In the genomic region with DNA sequence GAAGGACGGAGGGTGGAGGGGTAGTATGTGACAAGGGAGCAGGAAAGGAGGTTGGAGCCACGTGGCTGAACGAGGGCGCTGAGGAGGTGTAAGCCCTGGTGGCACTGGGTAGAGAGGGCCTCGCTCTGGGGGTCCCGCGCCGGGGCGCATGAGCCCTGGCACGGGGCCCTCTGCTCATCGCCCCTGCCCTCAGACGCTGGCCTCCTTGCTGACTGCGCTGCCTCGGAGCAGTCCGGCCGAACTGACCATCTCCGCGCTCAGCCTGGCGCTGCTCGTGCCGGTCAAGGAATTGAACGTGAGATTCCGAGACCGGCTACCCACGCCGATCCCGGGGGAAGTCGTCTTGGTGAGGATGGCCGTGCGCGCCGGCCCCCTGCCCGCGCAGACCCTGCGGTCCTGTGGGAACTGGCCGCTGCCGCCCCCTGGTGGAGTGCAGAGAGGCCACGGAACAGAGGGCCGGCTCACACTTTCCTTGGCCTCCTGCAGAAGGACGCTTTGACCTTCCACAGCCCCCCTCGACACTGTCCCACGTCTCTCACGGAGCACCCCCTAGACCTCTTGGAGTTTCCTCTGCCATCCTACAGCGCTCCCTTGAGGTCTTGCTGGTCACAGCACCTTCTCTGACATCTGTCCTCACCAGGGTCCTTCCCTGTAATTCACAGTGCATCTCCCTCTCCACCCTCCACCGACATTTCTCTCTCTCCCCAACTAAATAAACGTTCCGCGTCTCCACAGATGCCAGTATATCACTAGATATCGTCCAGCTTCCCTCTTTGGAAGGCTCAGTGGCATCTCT, we compare ENCODE assay signal across 1 cellular context.
TF ChIP-seq lines count a peak whose summit lies in the region.

No MANE protein-coding gene starts in this region.

TF ChIP-seq in K562, 482 proteins besides CTCF, POLR2A, EP300 and RAD21 (continued from another document and continues in another):
- TF ChIP-seq RBFOX2 (IDR thresholded peaks at IDR 0.05; ENCODE audit: low read depth, low read length) (peak; percentile 58; the same call in 1 of the 2 replicates), HDAC6 (IDR thresholded peaks at IDR 0.05; ENCODE audit: low read depth, low read length) (no peak), TBP (optimal IDR thresholded peaks at IDR 0.05; ENCODE audit: low read depth, low read length) (no peak), FUS (optimal IDR thresholded peaks at IDR 0.05; ENCODE audit: low read depth, low read length) (no peak), ZBTB17 (CRISPR knock-in tag; IDR thresholded peaks at IDR 0.05) (peak; percentile 46; the same call in 1 of the 2 replicates), CEBPG (CRISPR knock-in tag; IDR thresholded peaks at IDR 0.05) (no peak), CEBPG (tag; conservative IDR thresholded peaks at IDR 0.05 in 1 of 2, IDR thresholded peaks at IDR 0.05 in 1 of 2) (no peak), SMAD3 (CRISPR knock-in tag; conservative IDR thresholded peaks at IDR 0.05) (no peak), CBFA2T3 (IDR thresholded peaks at IDR 0.05) (no peak), RAD51 (IDR thresholded peaks at IDR 0.05; ENCODE audit: borderline replicate concordance, low read depth) (no peak), NONO (IDR thresholded peaks at IDR 0.05; ENCODE audit: low read depth in 2 of 2, low read length in 1 of 2) (0 out of 4 replicates have a peak, but pooled peaks of 1 of the 2 experiments have one; percentile 38), HNRNPL (IDR thresholded peaks at IDR 0.05; ENCODE audit: low read depth, low read length) (no peak), KLF6 (CRISPR knock-in tag; IDR thresholded peaks at IDR 0.05; ENCODE audit: borderline replicate concordance) (no peak), ZBTB7A (IDR thresholded peaks at IDR 0.05; ENCODE audit: borderline replicate concordance, control insufficient read depth, low read depth, low read length) (peak; percentile 98), ZNF165 (CRISPR knock-in tag; IDR thresholded peaks at IDR 0.05; ENCODE audit: borderline replicate concordance) (no peak), ZNF324 (CRISPR knock-in tag; IDR thresholded peaks at IDR 0.05) (0 out of 2 replicates have a peak, but pooled peaks have one; percentile 44), CEBPB (tag; IDR thresholded peaks at IDR 0.05) (no peak), CTBP1 (IDR thresholded peaks at IDR 0.05; ENCODE audit: borderline replicate concordance) (peak; percentile 47; the same call in 1 of the 2 replicates), U2AF1 (optimal IDR thresholded peaks at IDR 0.05; ENCODE audit: low read depth, low read length) (no peak), SREBF2 (CRISPR knock-in tag; IDR thresholded peaks at IDR 0.05) (no peak), LCOR (CRISPR knock-in tag; IDR thresholded peaks at IDR 0.05) (no peak), ATF1 (CRISPR knock-in tag; IDR thresholded peaks at IDR 0.05) (no peak), ATF1 (tag; IDR thresholded peaks at IDR 0.05) (peak; percentile 22; the same call in 1 of the 2 replicates), L3MBTL2 (IDR thresholded peaks at IDR 0.05) (peak; percentile 54; the same call in 1 of the 2 replicates), ELF1 (tag; IDR thresholded peaks at IDR 0.05) (no peak), KLF16 (IDR thresholded peaks at IDR 0.05) (no peak), ZNF551 (CRISPR knock-in tag; IDR thresholded peaks at IDR 0.05) (no peak)
- TF ChIP-seq, protein P1, sequence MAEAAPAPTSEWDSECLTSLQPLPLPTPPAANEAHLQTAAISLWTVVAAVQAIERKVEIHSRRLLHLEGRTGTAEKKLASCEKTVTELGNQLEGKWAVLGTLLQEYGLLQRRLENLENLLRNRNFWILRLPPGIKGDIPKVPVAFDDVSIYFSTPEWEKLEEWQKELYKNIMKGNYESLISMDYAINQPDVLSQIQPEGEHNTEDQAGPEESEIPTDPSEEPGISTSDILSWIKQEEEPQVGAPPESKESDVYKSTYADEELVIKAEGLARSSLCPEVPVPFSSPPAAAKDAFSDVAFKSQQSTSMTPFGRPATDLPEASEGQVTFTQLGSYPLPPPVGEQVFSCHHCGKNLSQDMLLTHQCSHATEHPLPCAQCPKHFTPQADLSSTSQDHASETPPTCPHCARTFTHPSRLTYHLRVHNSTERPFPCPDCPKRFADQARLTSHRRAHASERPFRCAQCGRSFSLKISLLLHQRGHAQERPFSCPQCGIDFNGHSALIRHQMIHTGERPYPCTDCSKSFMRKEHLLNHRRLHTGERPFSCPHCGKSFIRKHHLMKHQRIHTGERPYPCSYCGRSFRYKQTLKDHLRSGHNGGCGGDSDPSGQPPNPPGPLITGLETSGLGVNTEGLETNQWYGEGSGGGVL (CRISPR knock-in tag; IDR thresholded peaks at IDR 0.05): no peak
- TF ChIP-seq, protein P2, sequence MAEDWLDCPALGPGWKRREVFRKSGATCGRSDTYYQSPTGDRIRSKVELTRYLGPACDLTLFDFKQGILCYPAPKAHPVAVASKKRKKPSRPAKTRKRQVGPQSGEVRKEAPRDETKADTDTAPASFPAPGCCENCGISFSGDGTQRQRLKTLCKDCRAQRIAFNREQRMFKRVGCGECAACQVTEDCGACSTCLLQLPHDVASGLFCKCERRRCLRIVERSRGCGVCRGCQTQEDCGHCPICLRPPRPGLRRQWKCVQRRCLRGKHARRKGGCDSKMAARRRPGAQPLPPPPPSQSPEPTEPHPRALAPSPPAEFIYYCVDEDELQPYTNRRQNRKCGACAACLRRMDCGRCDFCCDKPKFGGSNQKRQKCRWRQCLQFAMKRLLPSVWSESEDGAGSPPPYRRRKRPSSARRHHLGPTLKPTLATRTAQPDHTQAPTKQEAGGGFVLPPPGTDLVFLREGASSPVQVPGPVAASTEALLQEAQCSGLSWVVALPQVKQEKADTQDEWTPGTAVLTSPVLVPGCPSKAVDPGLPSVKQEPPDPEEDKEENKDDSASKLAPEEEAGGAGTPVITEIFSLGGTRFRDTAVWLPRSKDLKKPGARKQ (CRISPR knock-in tag; IDR thresholded peaks at IDR 0.05): peak; percentile 65; the same call in 1 of the 2 replicates
- TF ChIP-seq, protein P3, sequence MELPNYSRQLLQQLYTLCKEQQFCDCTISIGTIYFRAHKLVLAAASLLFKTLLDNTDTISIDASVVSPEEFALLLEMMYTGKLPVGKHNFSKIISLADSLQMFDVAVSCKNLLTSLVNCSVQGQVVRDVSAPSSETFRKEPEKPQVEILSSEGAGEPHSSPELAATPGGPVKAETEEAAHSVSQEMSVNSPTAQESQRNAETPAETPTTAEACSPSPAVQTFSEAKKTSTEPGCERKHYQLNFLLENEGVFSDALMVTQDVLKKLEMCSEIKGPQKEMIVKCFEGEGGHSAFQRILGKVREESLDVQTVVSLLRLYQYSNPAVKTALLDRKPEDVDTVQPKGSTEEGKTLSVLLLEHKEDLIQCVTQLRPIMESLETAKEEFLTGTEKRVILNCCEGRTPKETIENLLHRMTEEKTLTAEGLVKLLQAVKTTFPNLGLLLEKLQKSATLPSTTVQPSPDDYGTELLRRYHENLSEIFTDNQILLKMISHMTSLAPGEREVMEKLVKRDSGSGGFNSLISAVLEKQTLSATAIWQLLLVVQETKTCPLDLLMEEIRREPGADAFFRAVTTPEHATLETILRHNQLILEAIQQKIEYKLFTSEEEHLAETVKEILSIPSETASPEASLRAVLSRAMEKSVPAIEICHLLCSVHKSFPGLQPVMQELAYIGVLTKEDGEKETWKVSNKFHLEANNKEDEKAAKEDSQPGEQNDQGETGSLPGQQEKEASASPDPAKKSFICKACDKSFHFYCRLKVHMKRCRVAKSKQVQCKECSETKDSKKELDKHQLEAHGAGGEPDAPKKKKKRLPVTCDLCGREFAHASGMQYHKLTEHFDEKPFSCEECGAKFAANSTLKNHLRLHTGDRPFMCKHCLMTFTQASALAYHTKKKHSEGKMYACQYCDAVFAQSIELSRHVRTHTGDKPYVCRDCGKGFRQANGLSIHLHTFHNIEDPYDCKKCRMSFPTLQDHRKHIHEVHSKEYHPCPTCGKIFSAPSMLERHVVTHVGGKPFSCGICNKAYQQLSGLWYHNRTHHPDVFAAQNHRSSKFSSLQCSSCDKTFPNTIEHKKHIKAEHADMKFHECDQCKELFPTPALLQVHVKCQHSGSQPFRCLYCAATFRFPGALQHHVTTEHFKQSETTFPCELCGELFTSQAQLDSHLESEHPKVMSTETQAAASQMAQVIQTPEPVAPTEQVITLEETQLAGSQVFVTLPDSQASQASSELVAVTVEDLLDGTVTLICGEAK (IDR thresholded peaks at IDR 0.05): no peak
- TF ChIP-seq, protein P3 (CRISPR knock-in tag; IDR thresholded peaks at IDR 0.05): no peak
- TF ChIP-seq, protein P4, sequence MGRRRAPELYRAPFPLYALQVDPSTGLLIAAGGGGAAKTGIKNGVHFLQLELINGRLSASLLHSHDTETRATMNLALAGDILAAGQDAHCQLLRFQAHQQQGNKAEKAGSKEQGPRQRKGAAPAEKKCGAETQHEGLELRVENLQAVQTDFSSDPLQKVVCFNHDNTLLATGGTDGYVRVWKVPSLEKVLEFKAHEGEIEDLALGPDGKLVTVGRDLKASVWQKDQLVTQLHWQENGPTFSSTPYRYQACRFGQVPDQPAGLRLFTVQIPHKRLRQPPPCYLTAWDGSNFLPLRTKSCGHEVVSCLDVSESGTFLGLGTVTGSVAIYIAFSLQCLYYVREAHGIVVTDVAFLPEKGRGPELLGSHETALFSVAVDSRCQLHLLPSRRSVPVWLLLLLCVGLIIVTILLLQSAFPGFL (CRISPR knock-in tag; IDR thresholded peaks at IDR 0.05): no peak
- TF ChIP-seq, protein P5, sequence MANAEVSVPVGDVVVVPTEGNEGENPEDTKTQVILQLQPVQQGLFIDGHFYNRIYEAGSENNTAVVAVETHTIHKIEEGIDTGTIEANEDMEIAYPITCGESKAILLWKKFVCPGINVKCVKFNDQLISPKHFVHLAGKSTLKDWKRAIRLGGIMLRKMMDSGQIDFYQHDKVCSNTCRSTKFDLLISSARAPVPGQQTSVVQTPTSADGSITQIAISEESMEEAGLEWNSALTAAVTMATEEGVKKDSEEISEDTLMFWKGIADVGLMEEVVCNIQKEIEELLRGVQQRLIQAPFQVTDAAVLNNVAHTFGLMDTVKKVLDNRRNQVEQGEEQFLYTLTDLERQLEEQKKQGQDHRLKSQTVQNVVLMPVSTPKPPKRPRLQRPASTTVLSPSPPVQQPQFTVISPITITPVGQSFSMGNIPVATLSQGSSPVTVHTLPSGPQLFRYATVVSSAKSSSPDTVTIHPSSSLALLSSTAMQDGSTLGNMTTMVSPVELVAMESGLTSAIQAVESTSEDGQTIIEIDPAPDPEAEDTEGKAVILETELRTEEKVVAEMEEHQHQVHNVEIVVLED (CRISPR knock-in tag; IDR thresholded peaks at IDR 0.05): no peak
